8 cellular contexts compared by ENCODE assay signal in the genomic region with DNA sequence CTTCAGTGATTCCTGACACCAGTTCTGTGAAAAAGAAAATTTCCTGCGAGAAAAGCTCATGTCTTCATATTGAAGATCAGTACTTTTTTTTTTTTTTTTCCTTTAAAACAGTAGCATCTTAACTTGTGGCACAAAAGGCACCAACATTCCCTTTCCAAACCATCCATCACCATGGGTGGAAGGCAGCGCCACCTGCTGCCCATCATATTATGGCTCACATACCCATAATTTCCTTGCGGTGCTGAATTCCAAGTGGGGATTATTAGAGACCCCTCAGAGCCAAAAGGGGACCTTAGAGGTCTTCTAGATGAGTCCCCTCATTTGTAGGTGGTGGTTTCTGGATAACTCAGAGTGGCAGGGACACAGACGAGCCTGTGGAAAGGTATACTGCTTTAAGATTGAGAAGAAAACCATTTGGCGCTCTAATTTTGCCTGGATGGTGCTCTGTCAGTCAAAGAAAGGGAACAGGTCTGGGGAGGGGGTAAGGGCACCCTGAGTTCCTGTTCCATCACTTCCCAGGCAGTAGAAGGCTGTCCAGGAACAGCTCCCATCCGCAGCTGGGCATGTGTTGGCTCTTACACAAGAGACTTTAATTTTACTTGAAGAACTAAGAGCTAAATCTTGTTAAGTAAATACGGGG. TPM values are rescaled to one million over a fixed set of nuclear protein-coding genes. Genes with fewer than 3 reads are reported as not detected.
A peak's percentile ranks its signal among the peaks of the same experiment; 100 is the strongest.
DNase-seq lines count a peak whose midpoint lies in the region; ATAC-seq and TF ChIP-seq lines count a peak whose summit lies in the region.

No MANE protein-coding gene starts in this region.

- H3K36me3 ChIP-seq in endodermal cell (ENCODE audit: control insufficient read depth, insufficient read depth, low read length) (peaks cover 25% of the 10 kb centered on the region), upper lobe of right lung (peaks cover 38% of the 10 kb centered on the region)
- peaks cover 0 to 15% (median 0%) of the 10 kb centered on the region in 3 experiments for H3K36me3 ChIP-seq in naive thymus-derived CD4-positive, alpha-beta T cell (ENCODE audit: control insufficient read depth in 2 of 3, insufficient read depth in 3 of 3, low read length in 3 of 3)

- no peak overlapping the region for H3K4me3 ChIP-seq in WI38 (ENCODE audit: low read depth, low read length)
- no peak overlapping the region for H3K4me3 ChIP-seq in endodermal cell (ENCODE audit: low read length)
- H3K4me3 ChIP-seq in naive thymus-derived CD4-positive, alpha-beta T cell (ENCODE audit: low read length) = no peak overlapping the region
- H3K4me3 ChIP-seq in upper lobe of right lung = no peak overlapping the region

- CTCF ChIA-PET in naive thymus-derived CD4-positive, alpha-beta T cell (lab: Charles Lee) = interaction anchor here (0.6 to 4.7 kb wide), 18 partner anchors 9 to 611 kb away, joined by 3 to 53 read pairs (median 3); partner anchors contain the start of gene DUSP3

- H3K27me3 ChIP-seq in endodermal cell (ENCODE audit: control insufficient read depth, insufficient read depth, low read length, poor library complexity, severe bottlenecking) = no peaks in the 10 kb centered on the region
- no peaks in the 10 kb centered on the region for H3K27me3 ChIP-seq in naive thymus-derived CD4-positive, alpha-beta T cell (ENCODE audit: control insufficient read depth in 2 of 2, insufficient read depth in 2 of 2, low read length in 2 of 2)
- H3K27me3 ChIP-seq in upper lobe of right lung = no peaks in the 10 kb centered on the region

- H3K27ac ChIP-seq in endodermal cell (ENCODE audit: low read depth, low read length) (no peak overlapping the region), upper lobe of right lung (no peak overlapping the region)
- no peak overlapping the region for H3K27ac ChIP-seq in naive thymus-derived CD4-positive, alpha-beta T cell (ENCODE audit: low read depth, low read length)

- no peaks in the 10 kb centered on the region for H3K4me1 Mint-ChIP-seq in endodermal cell
- H3K4me1 Mint-ChIP-seq in naive thymus-derived CD4-positive, alpha-beta T cell = peaks cover 0 to 2% (median 0%) of the 10 kb centered on the region in 7 donors

- H3K9me3 Mint-ChIP-seq in endodermal cell = no peaks in the 10 kb centered on the region
- no peaks in the 10 kb centered on the region for H3K9me3 Mint-ChIP-seq in naive thymus-derived CD4-positive, alpha-beta T cell

- H3K27me3 Mint-ChIP-seq in endodermal cell (ENCODE audit: insufficient read depth) = no peaks in the 10 kb centered on the region
- H3K27me3 Mint-ChIP-seq in naive thymus-derived CD4-positive, alpha-beta T cell = no peaks in the 10 kb centered on the region

- POLR2A ChIA-PET in naive thymus-derived CD4-positive, alpha-beta T cell (lab: Charles Lee) = interaction anchor here (1.0 kb wide), 1 partner anchor 9 kb away, joined by 3 read pairs; no protein-coding TSS in a partner anchor

- no peaks in the 10 kb centered on the region for H3K9me3 ChIP-seq in endodermal cell (ENCODE audit: control insufficient read depth, low read length)
- H3K9me3 ChIP-seq in naive thymus-derived CD4-positive, alpha-beta T cell (ENCODE audit: control insufficient read depth in 2 of 3, low read length in 3 of 3) = no peaks in the 10 kb centered on the region
- H3K9me3 ChIP-seq in upper lobe of right lung = no peaks in the 10 kb centered on the region

- intact Hi-C loops in naive thymus-derived CD4-positive, alpha-beta T cell (cut with micrococcal nuclease) = loop anchor here in 1 of 2 donors (1.0 kb wide), 2 partner anchors 72 to 80 kb away; no protein-coding TSS in a partner anchor
- intact Hi-C loops in upper lobe of right lung (cut with DNase I) = loop anchor here (10.0 kb wide), 1 partner anchor 202 kb away; no protein-coding TSS in a partner anchor

- H3K4me1 ChIP-seq in endodermal cell (ENCODE audit: control insufficient read depth, insufficient read depth, low read length) = no peaks in the 10 kb centered on the region
- H3K4me1 ChIP-seq in naive thymus-derived CD4-positive, alpha-beta T cell (ENCODE audit: control insufficient read depth in 2 of 2, insufficient read depth in 2 of 2, low read length in 2 of 2) = no peaks in the 10 kb centered on the region
- peaks cover 7% of the 10 kb centered on the region for H3K4me1 ChIP-seq in upper lobe of right lung

- H3K9ac ChIP-seq in endodermal cell (ENCODE audit: extremely low read depth, low read length, poor library complexity, severe bottlenecking) = no peak overlapping the region

- H3K4me3 Mint-ChIP-seq in endodermal cell = no peak overlapping the region
- H3K4me3 Mint-ChIP-seq in naive thymus-derived CD4-positive, alpha-beta T cell = no peak overlapping the region

- peak; percentile 87 for TF ChIP-seq CTCF in WI38 (IDR thresholded peaks at IDR 0.05; ENCODE audit: low read depth, low read length)
- peak; percentile 86 for TF ChIP-seq CTCF in endodermal cell (conservative IDR thresholded peaks at IDR 0.05)
- peak; percentile 88 for TF ChIP-seq CTCF in upper lobe of right lung (IDR thresholded peaks at IDR 0.05)

- H3K36me3 Mint-ChIP-seq in endodermal cell (ENCODE audit: low read depth) = peaks cover 27% of the 10 kb centered on the region
- H3K36me3 Mint-ChIP-seq in naive thymus-derived CD4-positive, alpha-beta T cell = peaks cover 0 to 17% (median 0%) of the 10 kb centered on the region in 5 donors

- WGBS in endodermal cell (ENCODE audit: insufficient coverage in 1 of 2, insufficient read length in 1 of 2), 2 experiments = 50 to 52% methylated on average over 7 of the region's 7 CpGs

- ATAC-seq in naive thymus-derived CD4-positive, alpha-beta T cell = no peak
- peak; percentile 54 for ATAC-seq in upper lobe of right lung
- ATAC-seq in GM21717 (IDR thresholded peaks at IDR 0.05; ENCODE audit: unreplicated experiment) = no peak
- no peak for ATAC-seq in GM21381 (IDR thresholded peaks at IDR 0.05; ENCODE audit: unreplicated experiment)

- H3K27ac Mint-ChIP-seq in endodermal cell = no peak overlapping the region
- no peak overlapping the region for H3K27ac Mint-ChIP-seq in naive thymus-derived CD4-positive, alpha-beta T cell

- DNase-seq in EH (ENCODE audit: low read depth) (peak; percentile 55), Kasumi-1 (lab: John Stamatoyannopoulos, UW) (peak; percentile 19 to 64), endodermal cell (peak; percentile 90), upper lobe of right lung (peak; percentile 81)
- peak in 5 of 9 donors; percentile 22 to 36 (median 32) for DNase-seq in naive thymus-derived CD4-positive, alpha-beta T cell

RNA-seq across cellular contexts. Expression of gene SOST, which starts 7.9 kb away (rescaled TPM):
- total RNA-seq in endodermal cell (not detected), upper lobe of right lung (not detected)
- polyA plus RNA-seq in endodermal cell (2013, experiment 1 of 2) = 39.2 TPM
- 37.0 TPM for polyA plus RNA-seq in endodermal cell (2013, experiment 2 of 2)
- not detected for total RNA-seq in naive thymus-derived CD4-positive, alpha-beta T cell
- polyA plus RNA-seq in naive thymus-derived CD4-positive, alpha-beta T cell = not detected

RNA-seq across cellular contexts. Expression of gene DUSP3, which starts 12.2 kb away (rescaled TPM):
- total RNA-seq in endodermal cell = 10 to 100 TPM; 25.4 to 31.0 TPM
- 24.9 TPM for polyA plus RNA-seq in endodermal cell (2013, experiment 1 of 2)
- 20.0 TPM for polyA plus RNA-seq in endodermal cell (2013, experiment 2 of 2)
- 10 to 100 TPM in 3 of 5 experiments, 1 to 10 TPM in 2; 8.5 to 31.0 (median 11.0) TPM for total RNA-seq in naive thymus-derived CD4-positive, alpha-beta T cell
- polyA plus RNA-seq in naive thymus-derived CD4-positive, alpha-beta T cell = 1 to 10 TPM; 5.4 to 6.1 TPM
- 100.0 TPM for total RNA-seq in upper lobe of right lung

RNA-seq across cellular contexts. Expression of gene CFAP97D1, which starts 13.7 kb away (rescaled TPM):
- total RNA-seq in endodermal cell (not detected), upper lobe of right lung (not detected)
- polyA plus RNA-seq in endodermal cell (2013, experiment 1 of 2) = not detected
- not detected for polyA plus RNA-seq in endodermal cell (2013, experiment 2 of 2)
- total RNA-seq in naive thymus-derived CD4-positive, alpha-beta T cell = not detected
- polyA plus RNA-seq in naive thymus-derived CD4-positive, alpha-beta T cell = not detected

Comparison
In these comparisons a context has a peak if more than half of its experiments do, and no peak if none do; other contexts are left out.
1. DNase-seq: peak in every context shown above with its lines; median percentile 90 in endodermal cell; 81 in upper lobe of right lung; 55 in EH; 42 in Kasumi-1; 32 in naive thymus-derived CD4-positive, alpha-beta T cell.